Comparison of ENCODE assay signal across 24 cellular contexts in genomic region chr5:154749496-154749895, GRCh38.
"Had no signal": no experiment of that assay in that cellular context is flagged by ENCODE, and none has a peak within 500 bp of the region (broad histone marks: within the 10 kb centered on the region; RNA-seq: fewer than 3 reads in every experiment).

No MANE protein-coding gene starts in this region.

- H3K4me3 ChIP-seq: ascending aorta, coronary artery, gastrocnemius medialis, left ventricle myocardium inferior, psoas muscle, right atrium auricular region, testis, uterus had no signal

- H2AFZ ChIP-seq: parathyroid adenoma had no signal

- H3K36me3 ChIP-seq: ascending aorta, gastrocnemius medialis, left ventricle myocardium inferior, right atrium auricular region, uterus had no signal

- H3K4me1 ChIP-seq: uterus had no signal

- H3K27ac ChIP-seq: ascending aorta, coronary artery, gastrocnemius medialis, left ventricle myocardium inferior, parathyroid adenoma, psoas muscle, right atrium auricular region, testis, uterus had no signal

- H3K9ac ChIP-seq: parathyroid adenoma had no signal

- H3K4me3 Mint-ChIP-seq: activated B cell treated with CpG ODN at 0.5 μM for 24 hours; activated CD8-positive, alpha-beta memory T cell treated with anti-CD3 and anti-CD28 coated beads, Interleukin-2, amount 10 ng/mL, durations not matched to agents 7 days and 5 days; activated CD8-positive, alpha-beta T cell treated with anti-CD3 and anti-CD28 coated beads, Interleukin-2, amount 10 ng/mL, durations not matched to agents 7 days and 5 days; activated naive CD4-positive, alpha-beta T cell treated with anti-CD3 and anti-CD28 coated beads for 36 hours; activated naive CD8-positive, alpha-beta T cell treated with anti-CD3 and anti-CD28 coated beads, Interleukin-2, amount 10 ng/mL, durations not matched to agents 7 days and 5 days; activated T-cell treated with anti-CD3 and anti-CD28 coated beads, Interleukin-2, amount 50 U/mL, for 72 hours; effector memory CD8-positive, alpha-beta T cell; T-helper 2 cell treated with Interferon-gamma antibody and Interleukin-4, amounts not matched to agents 5 μg/mL and 100 μg/mL, for 36 hours had no signal

- H3K36me3 Mint-ChIP-seq: activated CD8-positive, alpha-beta memory T cell treated with anti-CD3 and anti-CD28 coated beads, Interleukin-2, amount 10 ng/mL, durations not matched to agents 7 days and 5 days; activated naive CD8-positive, alpha-beta T cell treated with anti-CD3 and anti-CD28 coated beads, Interleukin-2, amount 10 ng/mL, durations not matched to agents 7 days and 5 days; brain had no signal

- DNase-seq: activated B cell treated with CpG ODN at 0.5 μM for 24 hours; activated CD4-positive, alpha-beta T cell treated with anti-CD3 and anti-CD28 coated beads, Interleukin-2, amount 50 U/mL, for 1 hour; activated CD8-positive, alpha-beta memory T cell treated with anti-CD3 and anti-CD28 coated beads, Interleukin-2, amount 10 ng/mL, durations not matched to agents 7 days and 5 days; activated CD8-positive, alpha-beta T cell treated with anti-CD3 and anti-CD28 coated beads, Interleukin-2, amount 10 ng/mL, durations not matched to agents 7 days and 5 days; activated naive CD4-positive, alpha-beta T cell treated with anti-CD3 and anti-CD28 coated beads for 36 hours; activated naive CD8-positive, alpha-beta T cell treated with anti-CD3 and anti-CD28 coated beads, Interleukin-2, amount 10 ng/mL, durations not matched to agents 7 days and 5 days; activated T-cell treated with anti-CD3 and anti-CD28 coated beads, Interleukin-2, amount 50 U/mL, for 72 hours; effector memory CD8-positive, alpha-beta T cell; erythroblast; gastrocnemius medialis; glutamatergic neuron; islet precursor cell; left ventricle myocardium inferior; psoas muscle; stimulated activated naive CD4-positive, alpha-beta T cell treated with Interleukin-2 at 50 U/mL for 16 hours; testis; trophoblast cell; uterus had no signal

- H3K27ac Mint-ChIP-seq: activated B cell treated with CpG ODN at 0.5 μM for 24 hours; activated CD8-positive, alpha-beta memory T cell treated with anti-CD3 and anti-CD28 coated beads, Interleukin-2, amount 10 ng/mL, durations not matched to agents 7 days and 5 days; activated CD8-positive, alpha-beta T cell treated with anti-CD3 and anti-CD28 coated beads, Interleukin-2, amount 10 ng/mL, durations not matched to agents 7 days and 5 days; activated naive CD4-positive, alpha-beta T cell treated with anti-CD3 and anti-CD28 coated beads for 36 hours; activated naive CD8-positive, alpha-beta T cell treated with anti-CD3 and anti-CD28 coated beads, Interleukin-2, amount 10 ng/mL, durations not matched to agents 7 days and 5 days; activated T-cell treated with anti-CD3 and anti-CD28 coated beads, Interleukin-2, amount 50 U/mL, for 72 hours; effector memory CD8-positive, alpha-beta T cell; T-helper 2 cell treated with Interferon-gamma antibody and Interleukin-4, amounts not matched to agents 5 μg/mL and 100 μg/mL, for 36 hours had no signal

- H3K27me3 ChIP-seq: ascending aorta, gastrocnemius medialis, right atrium auricular region, testis, uterus had no signal

- H3K9me3 ChIP-seq: ascending aorta, gastrocnemius medialis, left ventricle myocardium inferior, psoas muscle, right atrium auricular region, testis, uterus had no signal

- ATAC-seq: activated CD8-positive, alpha-beta memory T cell treated with anti-CD3 and anti-CD28 coated beads, Interleukin-2, amount 10 ng/mL, durations not matched to agents 7 days and 5 days; activated CD8-positive, alpha-beta T cell treated with anti-CD3 and anti-CD28 coated beads, Interleukin-2, amount 10 ng/mL, durations not matched to agents 7 days and 5 days; activated T-cell treated with anti-CD3 and anti-CD28 coated beads, Interleukin-2, amount 50 U/mL, for 72 hours; effector memory CD8-positive, alpha-beta T cell; gastrocnemius medialis; psoas muscle had no signal

- H3K27me3 Mint-ChIP-seq: activated B cell treated with CpG ODN at 0.5 μM for 24 hours; activated CD8-positive, alpha-beta memory T cell treated with anti-CD3 and anti-CD28 coated beads, Interleukin-2, amount 10 ng/mL, durations not matched to agents 7 days and 5 days; activated naive CD8-positive, alpha-beta T cell treated with anti-CD3 and anti-CD28 coated beads, Interleukin-2, amount 10 ng/mL, durations not matched to agents 7 days and 5 days; effector memory CD8-positive, alpha-beta T cell had no signal

- H3K9me3 Mint-ChIP-seq: activated B cell treated with CpG ODN at 0.5 μM for 24 hours; activated naive CD4-positive, alpha-beta T cell treated with anti-CD3 and anti-CD28 coated beads for 36 hours; activated naive CD8-positive, alpha-beta T cell treated with anti-CD3 and anti-CD28 coated beads, Interleukin-2, amount 10 ng/mL, durations not matched to agents 7 days and 5 days; activated T-cell treated with anti-CD3 and anti-CD28 coated beads, Interleukin-2, amount 50 U/mL, for 72 hours; brain; effector memory CD8-positive, alpha-beta T cell; T-helper 2 cell treated with Interferon-gamma antibody and Interleukin-4, amounts not matched to agents 5 μg/mL and 100 μg/mL, for 36 hours had no signal
